ENCODE assay signal across 2 cellular contexts in genomic region chr15:85704021-85704420, GRCh38.
TF ChIP-seq lines count a peak whose summit lies in the region.

No MANE protein-coding gene starts in this region.

TF ChIP-seq in IMR-90, 13 proteins besides CTCF, POLR2A, EP300 and RAD21:
- TF ChIP-seq FOS (IDR thresholded peaks at IDR 0.05; ENCODE audit: low read depth, low read length) (no peak), BHLHE40 (IDR thresholded peaks at IDR 0.05; ENCODE audit: low read depth, low read length) (no peak), RCOR1 (IDR thresholded peaks at IDR 0.05; ENCODE audit: insufficient replicate concordance, low read length) (no peak), MAFK (IDR thresholded peaks at IDR 0.05; ENCODE audit: low read depth, low read length) (no peak), CHD1 (IDR thresholded peaks at IDR 0.05; ENCODE audit: low read depth, low read length) (no peak), SMC3 (IDR thresholded peaks at IDR 0.05; ENCODE audit: low read depth, low read length) (no peak), ELK1 (IDR thresholded peaks at IDR 0.05; ENCODE audit: borderline replicate concordance, low read depth, low read length) (no peak), USF2 (IDR thresholded peaks at IDR 0.05; ENCODE audit: low read depth, low read length) (no peak), RFX5 (IDR thresholded peaks at IDR 0.05; ENCODE audit: low read depth, low read length) (no peak), NFE2L2 (IDR thresholded peaks at IDR 0.05; ENCODE audit: low read depth, low read length) (no peak), MAZ (IDR thresholded peaks at IDR 0.05; ENCODE audit: borderline replicate concordance, low read depth, low read length) (no peak), MXI1 (IDR thresholded peaks at IDR 0.05; ENCODE audit: borderline replicate concordance, low read depth, low read length) (no peak), CEBPB (IDR thresholded peaks at IDR 0.05; ENCODE audit: low read depth, low read length) (no peak)

TF ChIP-seq in GM12878, 131 proteins besides CTCF, POLR2A, EP300 and RAD21:
- TF ChIP-seq POLR2AphosphoS2 (IDR thresholded peaks at IDR 0.05; ENCODE audit: low read depth, low read length) (no peak), YBX1 (IDR thresholded peaks at IDR 0.05) (no peak), CBX3 (IDR thresholded peaks at IDR 0.05; ENCODE audit: borderline replicate concordance, low read depth) (no peak), SKIL (IDR thresholded peaks at IDR 0.05; ENCODE audit: low read depth, poor library complexity, severe bottlenecking) (no peak), BACH1 (IDR thresholded peaks at IDR 0.05; ENCODE audit: borderline replicate concordance) (0 out of 2 replicates have a peak, but pooled peaks have one; percentile 19), BCL11A (IDR thresholded peaks at IDR 0.05; ENCODE audit: low read depth, low read length) (0 out of 2 replicates have a peak, but pooled peaks have one; percentile 13), ETV6 (conservative IDR thresholded peaks at IDR 0.05 in 1 of 2, IDR thresholded peaks at IDR 0.05 in 1 of 2; ENCODE audit: borderline replicate concordance in 1 of 2, low read depth in 1 of 2) (no peak), SMAD5 (IDR thresholded peaks at IDR 0.05; ENCODE audit: low read depth) (no peak), MXI1 (IDR thresholded peaks at IDR 0.05; ENCODE audit: low read depth, low read length) (no peak), CHD1 (IDR thresholded peaks at IDR 0.05; ENCODE audit: low read depth, low read length) (0 out of 2 replicates have a peak, but pooled peaks have one; percentile 25), BMI1 (IDR thresholded peaks at IDR 0.05; ENCODE audit: borderline replicate concordance) (no peak), POLR2AphosphoS5 (IDR thresholded peaks at IDR 0.05; ENCODE audit: low read length) (peak; percentile 71), CUX1 (IDR thresholded peaks at IDR 0.05; ENCODE audit: insufficient replicate concordance, low read depth, low read length) (peak; percentile 34)
